8 cellular contexts compared by ENCODE assay signal in the genomic region with DNA sequence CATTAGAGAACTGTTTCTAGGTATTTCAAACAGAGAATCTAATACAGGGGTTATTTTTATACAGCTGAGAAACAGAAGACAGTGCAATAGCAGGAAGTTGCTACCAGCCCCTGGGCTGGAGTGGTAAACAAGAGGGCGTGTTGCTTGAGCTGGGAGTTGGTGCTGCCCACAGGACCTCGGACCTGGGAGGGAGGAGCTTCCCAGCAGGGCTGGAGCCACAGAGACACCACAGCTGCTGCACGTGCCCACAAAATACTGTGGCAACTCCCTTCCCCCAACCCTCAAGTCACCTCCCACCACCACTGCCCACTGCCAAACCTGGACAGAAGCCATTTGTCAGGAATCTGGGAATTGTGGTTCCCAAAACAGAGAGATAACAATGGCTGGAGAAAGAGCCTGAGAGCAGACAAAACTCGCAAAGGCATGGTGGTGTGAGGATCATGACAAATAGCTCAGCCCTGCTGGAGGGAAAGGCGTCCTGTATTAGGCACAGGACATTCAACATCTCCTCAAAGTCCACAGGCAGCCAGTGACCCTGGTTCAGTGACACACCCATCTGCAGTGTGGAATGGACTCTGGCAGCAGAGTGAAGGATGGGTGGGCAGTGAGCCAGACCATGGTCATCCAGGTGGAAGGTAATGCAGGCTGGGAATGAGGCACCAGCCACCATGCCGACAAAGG. TPM values are rescaled to one million over a fixed set of nuclear protein-coding genes. Genes with fewer than 3 reads are reported as not detected.
DNase-seq lines count a peak whose midpoint lies in the region; ATAC-seq and TF ChIP-seq lines count a peak whose summit lies in the region.

No MANE protein-coding gene starts in this region.

- H3K36me3 Mint-ChIP-seq in progenitor cell of endocrine pancreas (ENCODE audit: insufficient read depth), result no peaks in the 10 kb centered on the region

- no peaks in the 10 kb centered on the region for H3K9me3 ChIP-seq in BE2C

- no peaks in the 10 kb centered on the region for H3K27me3 Mint-ChIP-seq in progenitor cell of endocrine pancreas

- peak; percentile 35 for ATAC-seq in GM18858 (IDR thresholded peaks at IDR 0.05; ENCODE audit: unreplicated experiment)
- no peak for ATAC-seq in HG02970 (IDR thresholded peaks at IDR 0.05; ENCODE audit: low FRiP score, unreplicated experiment)

- peak overlapping the region; percentile 69 for H3K27ac ChIP-seq in cingulate gyrus (ENCODE audit: low read depth, low read length)

- H3K9me3 Mint-ChIP-seq in progenitor cell of endocrine pancreas (ENCODE audit: low read depth), result no peaks in the 10 kb centered on the region

- H3K27me3 ChIP-seq in BE2C, result no peaks in the 10 kb centered on the region; the same call in 1 of the 2 replicates

- no peaks in the 10 kb centered on the region for H3K36me3 ChIP-seq in BE2C

- no peak overlapping the region for H3K4me3 ChIP-seq in BE2C (ENCODE audit: low read depth, low read length)

- H3K4me3 Mint-ChIP-seq in progenitor cell of endocrine pancreas (ENCODE audit: low read depth), result no peak overlapping the region

- H3K4me1 ChIP-seq in BE2C, result no peaks in the 10 kb centered on the region

- peak overlapping the region; percentile 49 for H3K27ac Mint-ChIP-seq in progenitor cell of endocrine pancreas

- no peak for TF ChIP-seq CTCF in progenitor cell of endocrine pancreas (IDR thresholded peaks at IDR 0.05; ENCODE audit: unreplicated experiment)
- no peak for TF ChIP-seq CTCF in BE2C (IDR thresholded peaks at IDR 0.05; ENCODE audit: low read depth, low read length)

- peaks cover 28% of the 10 kb centered on the region for H3K4me1 Mint-ChIP-seq in progenitor cell of endocrine pancreas (ENCODE audit: low read depth)

- DNase-seq in HuH-7 (ENCODE audit: low spot score), result peak; percentile 50
- no peak for DNase-seq in progenitor cell of endocrine pancreas (ENCODE audit: low spot score, unreplicated experiment)
- no peak for DNase-seq in hippocampal formation (lab: John Stamatoyannopoulos, UW)
- DNase-seq in activated CD8-positive, alpha-beta memory T cell treated with anti-CD3 and anti-CD28 coated beads, Interleukin-2, amount 50 U/mL, for 4 hours, result no peak
- DNase-seq in BE2C, result no peak

RNA-seq across cellular contexts. Expression of gene SPATA13, which starts 57.2 kb away (rescaled TPM):
- total RNA-seq in progenitor cell of endocrine pancreas, result 32.5 and 35.8 TPM in 2 replicates
- polyA plus RNA-seq in BE2C (2012; ENCODE audit: insufficient read depth, insufficient read length, low read depth), result 0.32 TPM
